ENCODE assay signal across 11 cellular contexts in genomic region chr17:43840814-43841213, GRCh38. TPM values are rescaled to one million over a fixed set of nuclear protein-coding genes. Genes with fewer than 3 reads are reported as not detected.
A peak's percentile ranks its signal among the peaks of the same experiment; 100 is the strongest.
DNase-seq lines count a peak whose midpoint lies in the region; ATAC-seq and TF ChIP-seq lines count a peak whose summit lies in the region.
"Had no signal": no experiment of that assay in that cellular context is flagged by ENCODE, and none has a peak within 500 bp of the region (broad histone marks: within the 10 kb centered on the region; RNA-seq: fewer than 3 reads in every experiment).

No MANE protein-coding gene starts in this region.

- no peaks in the 10 kb centered on the region for H3K79me1 ChIP-seq in neuronal stem cell (ENCODE audit: low read depth, low read length)

- H4K8ac ChIP-seq in neuronal stem cell (ENCODE audit: low read depth, low read length), result no peak overlapping the region

- H2AFZ ChIP-seq in neuronal stem cell (ENCODE audit: low read length), result no peak overlapping the region

- DNase-seq in AG04450 (ENCODE audit: low read depth, low spot score) (no peak), SW480 (ENCODE audit: low spot score) (peak; percentile 23), hepatic stellate cell (ENCODE audit: low spot score) (peak; percentile 59), neuronal stem cell (ENCODE audit: low spot score) (no peak), GM13976 (ENCODE audit: low spot score) (no peak), psoas muscle (no peak)
- DNase-seq: activated effector memory CD4-positive, alpha-beta T cell treated with anti-CD3 and anti-CD28 coated beads, Interleukin-2, amount 50 U/mL, for 16 hours had no signal

- H3K4me1 ChIP-seq in HEK293 (ENCODE audit: control insufficient read depth, insufficient read depth, low read length) (peaks cover 14% of the 10 kb centered on the region), neuronal stem cell (ENCODE audit: control insufficient read depth in 2 of 2, insufficient read depth in 1 of 2, low read depth in 1 of 2, low read length in 2 of 2) (no peaks in the 10 kb centered on the region), psoas muscle (peaks cover 15% of the 10 kb centered on the region)

- no peak overlapping the region for H2BK120ac ChIP-seq in neuronal stem cell (ENCODE audit: low read depth, low read length)

- H3K4me2 ChIP-seq in neuronal stem cell (ENCODE audit: insufficient read depth, low read length, poor library complexity, severe bottlenecking), result no peak overlapping the region

- H3K27ac ChIP-seq in AG04450 (ENCODE audit: low read depth, low read length) (no peak overlapping the region), HEK293 (ENCODE audit: extremely low read depth, low read depth, low read length) (no peak overlapping the region), neuronal stem cell (replicated peaks; ENCODE audit: low read length) (no peak overlapping the region), psoas muscle (no peak overlapping the region)

- no peak overlapping the region for H2AK5ac ChIP-seq in neuronal stem cell (ENCODE audit: low read depth, low read length)

- no peak overlapping the region for H2BK5ac ChIP-seq in neuronal stem cell (ENCODE audit: low read length)

- peak; percentile 20; the same call in 1 of the 2 replicates for TF ChIP-seq CTCF in AG04450 (IDR thresholded peaks at IDR 0.05; ENCODE audit: low read depth, low read length)
- TF ChIP-seq CTCF in HEK293 (tag by site-specific recombination; IDR thresholded peaks at IDR 0.05), result no peak
- no peak for TF ChIP-seq CTCF in GM13976 (IDR thresholded peaks at IDR 0.05; ENCODE audit: borderline replicate concordance, control extremely low read depth, extremely low read depth, insufficient read depth, missing control alignments)
- no peak for TF ChIP-seq CTCF in psoas muscle (IDR thresholded peaks at IDR 0.05)

- no peak overlapping the region for H3K9ac ChIP-seq in neuronal stem cell (ENCODE audit: low read depth, low read length, poor library complexity)

- H3K36me3 ChIP-seq in HEK293 (ENCODE audit: control insufficient read depth in 2 of 2, insufficient read depth in 1 of 2, low read length in 2 of 2) (no peaks in the 10 kb centered on the region), neuronal stem cell (replicated peaks in 1 of 2; ENCODE audit: control insufficient read depth in 2 of 2, insufficient read depth in 2 of 2, low read length in 2 of 2) (no peaks in the 10 kb centered on the region), psoas muscle (ENCODE audit: insufficient read depth in 1 of 2, low read depth in 1 of 2) (no peaks in the 10 kb centered on the region)

- no peak overlapping the region for H2BK12ac ChIP-seq in neuronal stem cell (ENCODE audit: low read length)

- no peak for ATAC-seq in HG03354 (IDR thresholded peaks at IDR 0.05; ENCODE audit: poor library complexity, severe bottlenecking, unreplicated experiment)
- no peak for ATAC-seq in psoas muscle

- H3K9me3 ChIP-seq in AG04450 (ENCODE audit: control insufficient read depth, insufficient read depth, low read length) (no peaks in the 10 kb centered on the region), HEK293 (ENCODE audit: control insufficient read depth, insufficient read depth, low read depth, low read length) (no peaks in the 10 kb centered on the region), neuronal stem cell (replicated peaks in 1 of 2; ENCODE audit: control insufficient read depth in 2 of 2, insufficient read depth in 1 of 2, low read depth in 1 of 2, low read length in 2 of 2) (no peaks in the 10 kb centered on the region), psoas muscle (no peaks in the 10 kb centered on the region)

- no CpG with 5 or more reads among the region's 4 CpGs for WGBS in neuronal stem cell (ENCODE audit: extremely low coverage in 2 of 2, insufficient read length in 2 of 2, insufficient replicate concordance in 1 of 2), 2 donors
- WGBS in psoas muscle, 3 donors, result 70 to 81% (median 77%) methylated on average over 4 of the region's 4 CpGs

- H3K27me3 ChIP-seq in AG04450 (ENCODE audit: control insufficient read depth, insufficient read depth, low read length), result peaks cover 9% of the 10 kb centered on the region
- peaks cover 0 to 6% (median 0%) of the 10 kb centered on the region in 3 experiments for H3K27me3 ChIP-seq in neuronal stem cell (ENCODE audit: control insufficient read depth in 3 of 3, insufficient read depth in 3 of 3, low read depth in 1 of 3, low read length in 3 of 3)
- H3K27me3 ChIP-seq in psoas muscle (ENCODE audit: insufficient read depth in 3 of 3, low read length in 2 of 3), result no peaks in the 10 kb centered on the region

- H4K91ac ChIP-seq in neuronal stem cell (ENCODE audit: low read depth, low read length, poor library complexity), result no peak overlapping the region

- H3K18ac ChIP-seq in neuronal stem cell (ENCODE audit: low read length), result no peak overlapping the region

- POLR2A ChIA-PET in AG04450 (lab: Yijun Ruan, JAX), result no interaction called here
- POLR2A ChIA-PET in HEK293 (lab: Yijun Ruan, JAX), result interaction anchor here (0.6 to 2.0 kb wide), 4 partner anchors 62 to 988 kb away, joined by 3 to 5 read pairs (median 4); partner anchors contain the start of gene DUSP3

- no peak overlapping the region for H3K23ac ChIP-seq in neuronal stem cell (ENCODE audit: low read depth, low read length, poor library complexity)

- intact Hi-C loops in psoas muscle (cut with DNase I), result no loop called here

- no peak overlapping the region for H2BK15ac ChIP-seq in neuronal stem cell (ENCODE audit: low read length)

- H3K14ac ChIP-seq in neuronal stem cell (ENCODE audit: low read length), result no peak overlapping the region

- in situ Hi-C loops in GM13976 (cut with MboI; ENCODE audit: low sequenced_read_pairs, unreplicated experiment), result no loop called here

- H3K4me3 ChIP-seq in AG04450 (ENCODE audit: low read depth, low read length), result no peak overlapping the region
- no peak overlapping the region for H3K4me3 ChIP-seq in HEK293 (ENCODE audit: low read depth, low read length)
- H3K4me3 ChIP-seq in neuronal stem cell (ENCODE audit: low read length in 2 of 2), result no peak overlapping the region
- no peak overlapping the region for H3K4me3 ChIP-seq in psoas muscle

- H3K4ac ChIP-seq in neuronal stem cell (ENCODE audit: low read length), result no peak overlapping the region

- CTCF ChIA-PET in AG04450 (lab: Charles Lee) (interaction anchor here (0.5 to 1.2 kb wide), 4 partner anchors 51 to 159 kb away, joined by 3 to 5 read pairs (median 4); no protein-coding TSS in a partner anchor), HEK293 (lab: Yijun Ruan, JAX) (interaction anchor here (0.6 to 2.9 kb wide), 29 partner anchors 9 to 922 kb away, joined by 3 to 13 read pairs (median 4); partner anchors contain the start of gene MPP2)

TF ChIP-seq in HEK293, 187 proteins besides CTCF, POLR2A, EP300 and RAD21 (continues in another document):
- TF ChIP-seq ZNF473 (tag by site-specific recombination; IDR thresholded peaks at IDR 0.05) (no peak), ZSCAN16 (tag by site-specific recombination; IDR thresholded peaks at IDR 0.05) (no peak), ZFP69B (tag by site-specific recombination; IDR thresholded peaks at IDR 0.05) (no peak), ZNF157 (tag by site-specific recombination; IDR thresholded peaks at IDR 0.05) (no peak), ZNF18 (tag by site-specific recombination; IDR thresholded peaks at IDR 0.05) (no peak), ELK4 (IDR thresholded peaks at IDR 0.05; ENCODE audit: borderline replicate concordance, low read depth, low read length) (no peak), ZNF138 (tag by site-specific recombination; IDR thresholded peaks at IDR 0.05; ENCODE audit: borderline replicate concordance) (no peak), ZNF335 (tag by site-specific recombination; conservative IDR thresholded peaks at IDR 0.05) (peak; percentile 80), ZBTB7A (tag by site-specific recombination; IDR thresholded peaks at IDR 0.05; ENCODE audit: low read depth) (no peak), ZNF311 (tag by site-specific recombination; IDR thresholded peaks at IDR 0.05; ENCODE audit: borderline replicate concordance) (no peak), ZNF585B (tag by site-specific recombination; IDR thresholded peaks at IDR 0.05) (no peak), ZNF19 (tag by site-specific recombination; IDR thresholded peaks at IDR 0.05; ENCODE audit: low read depth) (no peak), PRDM1 (tag by site-specific recombination; IDR thresholded peaks at IDR 0.05) (peak; percentile 16; the same call in 1 of the 2 replicates), ZNF132 (tag by site-specific recombination; IDR thresholded peaks at IDR 0.05; ENCODE audit: borderline replicate concordance) (no peak)

RNA-seq across cellular contexts. Expression of gene CD300LG, which starts 6.2 kb away (rescaled TPM):
- polyA plus RNA-seq in AG04450 (2011; rRNA removed), result not detected in 2 replicates
- not detected in 2 replicates for polyA minus RNA-seq in AG04450 (2011; rRNA and poly(A)+ RNA removed)
- 0.04 TPM for polyA plus RNA-seq in neuronal stem cell (2013, experiment 1 of 2)
- 0.03 TPM for polyA plus RNA-seq in neuronal stem cell (2013, experiment 2 of 2)
- 10 to 100 TPM in 2 of 4 donors, 1 to 10 TPM in 2; 6.9 to 11.5 (median 10.2) TPM for total RNA-seq in psoas muscle
- 10 to 100 TPM in 2 of 3 donors, 1 to 10 TPM in 1; 5.4 to 21.7 (median 14.7) TPM for polyA plus RNA-seq in psoas muscle
- total RNA-seq: HT-29, myocyte had no signal

RNA-seq across cellular contexts. Expression of gene MPP3, which starts 7.9 kb away (rescaled TPM):
- polyA plus RNA-seq in AG04450 (2011; rRNA removed) (4.5 and 4.7 TPM in 2 replicates), psoas muscle (1 to 10 TPM; 1.0 to 1.6 (median 1.4) TPM)
- polyA minus RNA-seq in AG04450 (2011; rRNA and poly(A)+ RNA removed), result 4.6 and 6.6 TPM in 2 replicates
- polyA plus RNA-seq in neuronal stem cell (2013, experiment 1 of 2), result 5.1 TPM
- polyA plus RNA-seq in neuronal stem cell (2013, experiment 2 of 2), result 5.9 TPM
- total RNA-seq in psoas muscle, result 1 to 10 TPM; 1.4 to 2.0 (median 1.5) TPM

Comparison
In these comparisons a context has a peak if more than half of its experiments do, and no peak if none do; other contexts are left out.
1. DNase-seq: peak in SW480 (single experiment) and hepatic stellate cell (single experiment); none in AG04450 (single experiment), neuronal stem cell (single experiment), GM13976 (single experiment) and psoas muscle (0 of 2).